ENCODE assay signal across 23 cellular contexts in genomic region chr19:45149129-45149528, GRCh38. TPM values are rescaled to one million over a fixed set of nuclear protein-coding genes. Genes with fewer than 3 reads are reported as not detected.
DNase-seq lines count a peak whose midpoint lies in the region; ATAC-seq and TF ChIP-seq lines count a peak whose summit lies in the region.
"Had no signal": no experiment of that assay in that cellular context is flagged by ENCODE, and none has a peak within 500 bp of the region (broad histone marks: within the 10 kb centered on the region; RNA-seq: fewer than 3 reads in every experiment).

No MANE protein-coding gene starts in this region.

- no peaks in the 10 kb centered on the region for H3K27me3 Mint-ChIP-seq in T-helper 17 cell
- H3K27me3 Mint-ChIP-seq in neural crest cell (ENCODE audit: low read depth): peaks cover 24% of the 10 kb centered on the region

- TF ChIP-seq CTCF in DND-41 (IDR thresholded peaks at IDR 0.05; ENCODE audit: borderline replicate concordance, extremely low read depth, low read length, poor library complexity, severe bottlenecking) (no peak), neural crest cell (conservative IDR thresholded peaks at IDR 0.05) (no peak)

- H3K79me2 ChIP-seq in DND-41 (ENCODE audit: insufficient read depth, low read length): no peaks in the 10 kb centered on the region

- peaks cover 34 to 41% (median 39%) of the 10 kb centered on the region in 11 experiments for H3K27me3 ChIP-seq in BLaER1 treated with 17β-estradiol and CSF1 and Interleukin-3, amounts not matched to agents 10 nM and 100 nM
- H3K27me3 ChIP-seq in DND-41 (ENCODE audit: insufficient read depth, low read length, poor library complexity) (no peaks in the 10 kb centered on the region), MG63 (no peaks in the 10 kb centered on the region)

- peak; percentile 40; the same call in 1 of the 3 replicates for ATAC-seq in DND-41 (ENCODE audit: insufficient read depth, low read depth)
- ATAC-seq in T-helper 17 cell: no peak
- ATAC-seq: GM23338 had no signal

- H3K4me3 Mint-ChIP-seq in T-helper 17 cell (no peak overlapping the region), neural crest cell (peak overlapping the region; percentile 13)
- H3K4me3 Mint-ChIP-seq: GM23338 had no signal

- no peak overlapping the region for H3K4me3 ChIP-seq in BLaER1 treated with 17β-estradiol and CSF1 and Interleukin-3, amounts not matched to agents 10 nM and 100 nM
- H3K4me3 ChIP-seq in DND-41 (ENCODE audit: low read depth in 1 of 2, low read length in 2 of 2) (no peak overlapping the region), MG63 (no peak overlapping the region)
- H3K4me3 ChIP-seq: GM23338, HAP-1 had no signal

- no peak overlapping the region for H3K27ac ChIP-seq in BLaER1 treated with 17β-estradiol and CSF1 and Interleukin-3, amounts not matched to agents 10 nM and 100 nM
- H3K27ac ChIP-seq in DND-41 (ENCODE audit: low read length): no peak overlapping the region
- H3K27ac ChIP-seq: C4-2B, HL-60, KMS-11 had no signal

- peaks cover 25 to 44% (median 40%) of the 10 kb centered on the region in 10 experiments for H3K4me1 ChIP-seq in BLaER1 treated with 17β-estradiol and CSF1 and Interleukin-3, amounts not matched to agents 10 nM and 100 nM
- no peaks in the 10 kb centered on the region for H3K4me1 ChIP-seq in DND-41 (ENCODE audit: insufficient read depth, low read length)

- H3K36me3 Mint-ChIP-seq in T-helper 17 cell (ENCODE audit: low read depth) (no peaks in the 10 kb centered on the region), neural crest cell (ENCODE audit: low read depth) (no peaks in the 10 kb centered on the region)
- H3K36me3 Mint-ChIP-seq: IgD-negative memory B cell had no signal

- peaks cover 0 to 10% (median 3%) of the 10 kb centered on the region in 11 experiments; a peak in 4 of 22 replicates for H3K9me3 ChIP-seq in BLaER1 treated with 17β-estradiol and CSF1 and Interleukin-3, amounts not matched to agents 10 nM and 100 nM (replicated peaks in 1 of 11)
- H3K9me3 ChIP-seq in DND-41 (ENCODE audit: insufficient read depth, low read length, severe bottlenecking) (no peaks in the 10 kb centered on the region), T-helper 17 cell (ENCODE audit: control insufficient read depth, low read length, poor library complexity, severe bottlenecking) (no peaks in the 10 kb centered on the region), MG63 (no peaks in the 10 kb centered on the region)
- H3K9me3 ChIP-seq: HAP-1 had no signal

- peaks cover 32 to 70% (median 44%) of the 10 kb centered on the region in 11 experiments for H3K36me3 ChIP-seq in BLaER1 treated with 17β-estradiol and CSF1 and Interleukin-3, amounts not matched to agents 10 nM and 100 nM
- H3K36me3 ChIP-seq in DND-41 (ENCODE audit: insufficient read depth, low read length) (peaks cover 34% of the 10 kb centered on the region), MG63 (peaks cover 18% of the 10 kb centered on the region)
- H3K36me3 ChIP-seq: HAP-1 had no signal

- H3K4me1 Mint-ChIP-seq in T-helper 17 cell: peaks cover 18% of the 10 kb centered on the region
- H3K4me1 Mint-ChIP-seq in neural crest cell: peaks cover 5% of the 10 kb centered on the region

- H3K9me3 Mint-ChIP-seq in neural crest cell: no peaks in the 10 kb centered on the region

- peak overlapping the region in 8 of 11 experiments; percentile 36 to 63 (median 48); a peak in 15 of 22 replicates for H3K4me2 ChIP-seq in BLaER1 treated with 17β-estradiol and CSF1 and Interleukin-3, amounts not matched to agents 10 nM and 100 nM
- H3K4me2 ChIP-seq in DND-41 (ENCODE audit: insufficient read depth, low read length): no peak overlapping the region
- H3K4me2 ChIP-seq: GM23338, KMS-11 had no signal

- H2AFZ ChIP-seq in DND-41 (ENCODE audit: low read depth, low read length): no peak overlapping the region
- H2AFZ ChIP-seq: GM23338 had no signal

- H3K27ac Mint-ChIP-seq in T-helper 17 cell: peak overlapping the region; percentile 51
- no peak overlapping the region for H3K27ac Mint-ChIP-seq in neural crest cell (ENCODE audit: unreplicated experiment)
- H3K27ac Mint-ChIP-seq: GM23338, IgD-negative memory B cell had no signal

- H3K9ac ChIP-seq in BLaER1 treated with 17β-estradiol and CSF1 and Interleukin-3, amounts not matched to agents 10 nM and 100 nM: peak overlapping the region in 1 of 11 experiments; percentile 52; a peak in 2 of 22 replicates
- H3K9ac ChIP-seq in DND-41 (ENCODE audit: low read depth, low read length): no peak overlapping the region
- H3K9ac ChIP-seq: KMS-11 had no signal

- DNase-seq in DND-41 (no peak), T-helper 17 cell (no peak), neural crest cell (ENCODE audit: low read depth, low spot score) (no peak), medulla oblongata (ENCODE audit: extremely low spot score) (no peak), MG63 (no peak), GOT3 (lab: John Stamatoyannopoulos, UW) (no peak)
- DNase-seq: DMS153, NCI-H1048, NCI-H1417, NCI-H1694, NCI-H2029 treated with DMSO at 0.1 percent for 48 hours, NCI-H446 treated with DMSO at 0.1 percent for 48 hours, NCI-H526, NCI-H82, RPMI8226, SHP77 treated with DMSO at 0.1 percent for 48 hours had no signal

- peaks cover 40 to 89% (median 64%) of the 10 kb centered on the region in 11 experiments; a peak in 21 of 22 replicates for H4K20me1 ChIP-seq in BLaER1 treated with 17β-estradiol and CSF1 and Interleukin-3, amounts not matched to agents 10 nM and 100 nM
- H4K20me1 ChIP-seq in DND-41 (ENCODE audit: insufficient read depth, low read length): peaks cover 19% of the 10 kb centered on the region

RNA-seq across cellular contexts. Expression of gene NKPD1, which starts 11.7 kb away (rescaled TPM):
- under 1 TPM; 0.57 to 0.97 TPM for total RNA-seq in T-helper 17 cell
- 0.16 and 0.39 TPM in 2 replicates for total RNA-seq in neural crest cell
- 0.91 TPM in 1 of 2 replicates, not detected in the other for total RNA-seq in MG63 (2014; rRNA removed; shearing (Covaris generic); ENCODE audit: low replicate concordance)

RNA-seq across cellular contexts. Expression of gene TRAPPC6A, which starts 28.9 kb away (rescaled TPM):
- 10 to 100 TPM; 47.5 to 61.2 TPM for total RNA-seq in T-helper 17 cell
- total RNA-seq in neural crest cell: 22.2 and 25.1 TPM in 2 replicates
- total RNA-seq in MG63 (2014; rRNA removed; shearing (Covaris generic); ENCODE audit: low replicate concordance): 9.5 and 28.6 TPM in 2 replicates

RNA-seq across cellular contexts. Expression of gene BLOC1S3, which starts 29.5 kb away (rescaled TPM):
- 10 to 100 TPM; 12.9 to 15.2 TPM for total RNA-seq in T-helper 17 cell
- total RNA-seq in neural crest cell: 9.3 and 9.7 TPM in 2 replicates
- total RNA-seq in MG63 (2014; rRNA removed; shearing (Covaris generic); ENCODE audit: low replicate concordance): 1.9 and 22.6 TPM in 2 replicates

RNA-seq across cellular contexts. Expression of gene PPP1R37, which starts 56.1 kb away (rescaled TPM):
- total RNA-seq in T-helper 17 cell (10 to 100 TPM; 15.2 to 20.9 TPM), neural crest cell (35.8 and 38.6 TPM in 2 replicates)
- 18.1 and 33.1 TPM in 2 replicates for total RNA-seq in MG63 (2014; rRNA removed; shearing (Covaris generic); ENCODE audit: low replicate concordance)
